ENCODE assay signal across 1 cellular context in the genomic region with DNA sequence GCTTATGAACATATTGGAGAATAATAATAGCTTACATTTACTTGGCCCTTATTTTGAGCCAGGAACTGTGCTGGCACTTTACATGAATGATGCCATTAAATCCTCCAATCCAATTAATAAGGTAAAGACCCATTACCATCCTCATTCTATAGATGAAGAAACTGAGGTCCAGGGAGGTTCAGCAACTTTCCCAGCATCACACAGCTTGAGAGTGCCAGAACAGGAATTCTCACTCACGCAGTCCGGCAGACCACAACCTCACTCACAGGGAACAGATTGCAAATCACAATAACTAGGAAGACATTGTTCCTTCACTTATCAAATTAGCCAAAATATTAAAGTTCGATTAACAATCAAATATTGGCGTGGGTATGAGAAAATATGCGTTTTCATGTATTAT.
TF ChIP-seq lines count a peak whose summit lies in the region.

No MANE protein-coding gene starts in this region.

TF ChIP-seq in HepG2, 621 proteins besides CTCF, POLR2A, EP300 and RAD21:
- TF ChIP-seq IKZF4 (CRISPR knock-in tag; IDR thresholded peaks at IDR 0.05; ENCODE audit: borderline replicate concordance, low read depth, not compliant biosample characterization) (no peak), SIX4 (CRISPR knock-in tag; IDR thresholded peaks at IDR 0.05) (no peak), ZFP36L1 (CRISPR knock-in tag; IDR thresholded peaks at IDR 0.05) (no peak), KMT2A (CRISPR knock-in tag; IDR thresholded peaks at IDR 0.05) (no peak), NCOA5 (CRISPR knock-in tag; IDR thresholded peaks at IDR 0.05) (no peak), ZZZ3 (CRISPR knock-in tag; IDR thresholded peaks at IDR 0.05; ENCODE audit: borderline replicate concordance) (no peak), KLF16 (CRISPR knock-in tag; IDR thresholded peaks at IDR 0.05) (no peak), ZNF761 (CRISPR knock-in tag; conservative IDR thresholded peaks at IDR 0.05) (no peak)
- TF ChIP-seq, protein P1, sequence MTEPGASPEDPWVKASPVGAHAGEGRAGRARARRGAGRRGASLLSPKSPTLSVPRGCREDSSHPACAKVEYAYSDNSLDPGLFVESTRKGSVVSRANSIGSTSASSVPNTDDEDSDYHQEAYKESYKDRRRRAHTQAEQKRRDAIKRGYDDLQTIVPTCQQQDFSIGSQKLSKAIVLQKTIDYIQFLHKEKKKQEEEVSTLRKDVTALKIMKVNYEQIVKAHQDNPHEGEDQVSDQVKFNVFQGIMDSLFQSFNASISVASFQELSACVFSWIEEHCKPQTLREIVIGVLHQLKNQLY (CRISPR knock-in tag; IDR thresholded peaks at IDR 0.05), result no peak
- TF ChIP-seq, protein P2, sequence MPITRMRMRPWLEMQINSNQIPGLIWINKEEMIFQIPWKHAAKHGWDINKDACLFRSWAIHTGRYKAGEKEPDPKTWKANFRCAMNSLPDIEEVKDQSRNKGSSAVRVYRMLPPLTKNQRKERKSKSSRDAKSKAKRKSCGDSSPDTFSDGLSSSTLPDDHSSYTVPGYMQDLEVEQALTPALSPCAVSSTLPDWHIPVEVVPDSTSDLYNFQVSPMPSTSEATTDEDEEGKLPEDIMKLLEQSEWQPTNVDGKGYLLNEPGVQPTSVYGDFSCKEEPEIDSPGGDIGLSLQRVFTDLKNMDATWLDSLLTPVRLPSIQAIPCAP (CRISPR knock-in tag; IDR thresholded peaks at IDR 0.05; ENCODE audit: low read depth), result no peak
